ENCODE assay signal across 15 cellular contexts in genomic region chr7:108581655-108582491, GRCh38. TPM values are rescaled to one million over a fixed set of nuclear protein-coding genes. Genes with fewer than 3 reads are reported as not detected.
DNase-seq lines count a peak whose midpoint lies in the region; FAIRE-seq and TF ChIP-seq lines count a peak whose summit lies in the region.
"Had no signal": no experiment of that assay in that cellular context is flagged by ENCODE, and none has a peak within 500 bp of the region (broad histone marks: within the 10 kb centered on the region; RNA-seq: fewer than 3 reads in every experiment).

No MANE protein-coding gene starts in this region.

- no CpG with 5 or more reads among the region's 4 CpGs for WGBS in mesodermal cell (ENCODE audit: insufficient coverage in 2 of 2), 2 experiments

- H3K27me3 ChIP-seq in HUES48 (ENCODE audit: control insufficient read depth, insufficient read depth, low read length), result no peaks in the 10 kb centered on the region
- H3K27me3 ChIP-seq: BE2C had no signal

- no peak for TF ChIP-seq POLR2A in H54 (IDR thresholded peaks at IDR 0.05; ENCODE audit: low read depth, low read length)

- intact Hi-C loops in head of caudate nucleus (cut with DNase I), result no loop called here

- no peak for TF ChIP-seq CTCF in choroid plexus epithelial cell (conservative IDR thresholded peaks at IDR 0.05; ENCODE audit: low read depth, low read length)

- DNase-seq in AG08396 (ENCODE audit: low spot score), result peak; percentile 26
- peak; percentile 52 for DNase-seq in choroid plexus epithelial cell (ENCODE audit: low read depth)
- DNase-seq in head of caudate nucleus, result no peak
- DNase-seq in cerebellum (ENCODE audit: low spot score), result no peak
- no peak for DNase-seq in H54 (ENCODE audit: insufficient read length, low spot score)
- no peak for DNase-seq in NCI-H69 (lab: John Stamatoyannopoulos, UW)
- DNase-seq: activated CD4-positive, alpha-beta T cell treated with anti-CD3 and anti-CD28 coated beads, Interleukin-2, amount 50 U/mL, for 1 hour; activated gamma-delta T cell treated with Interleukin-2 at 50 U/mL for 16 hours; BE2C; central memory CD4-positive, alpha-beta T cell; left cardiac atrium; NCI-H2171; T-helper 2 cell had no signal

- H3K4me3 ChIP-seq in HUES48 (ENCODE audit: low read depth, low read length) (peak overlapping the region; percentile 34; the same call in 1 of the 2 replicates), choroid plexus epithelial cell (ENCODE audit: low read depth, low read length) (no peak overlapping the region), mesodermal cell (ENCODE audit: extremely low read depth, insufficient read depth, low read length, poor library complexity, severe bottlenecking) (no peak overlapping the region)

- H3K27ac ChIP-seq in HUES48 (ENCODE audit: low read depth, low read length) (peak overlapping the region; percentile 81), mesodermal cell (ENCODE audit: low read depth, low read length, severe bottlenecking) (peak overlapping the region; percentile 25)

- no peak for FAIRE-seq in H54 (lab: Jason Lieb, UNC)

- no peak overlapping the region; the same call in 1 of the 2 replicates for H3K9ac ChIP-seq in HUES48 (ENCODE audit: low read depth, low read length)

- H3K4me1 ChIP-seq in HUES48 (ENCODE audit: control insufficient read depth, insufficient read depth, low read length), result peaks cover 16% of the 10 kb centered on the region
- no peaks in the 10 kb centered on the region for H3K4me1 ChIP-seq in mesodermal cell (ENCODE audit: control insufficient read depth, insufficient read depth, low read length, poor library complexity, severe bottlenecking)
- H3K4me1 ChIP-seq: BE2C had no signal

- 0 out of 2 replicates have a peak, but pooled peaks cover 4% of the 10 kb centered on the region for H3K36me3 ChIP-seq in HUES48 (ENCODE audit: control insufficient read depth, insufficient read depth, low read length)
- H3K36me3 ChIP-seq in mesodermal cell (ENCODE audit: control insufficient read depth, insufficient read depth, low read length), result peaks cover 18% of the 10 kb centered on the region
- H3K36me3 ChIP-seq: BE2C had no signal

- peaks cover 10% of the 10 kb centered on the region; the same call in 1 of the 2 replicates for H3K9me3 ChIP-seq in HUES48 (ENCODE audit: control insufficient read depth, insufficient read depth, low read length)
- H3K9me3 ChIP-seq in mesodermal cell (ENCODE audit: control insufficient read depth, low read length), result no peaks in the 10 kb centered on the region
- H3K9me3 ChIP-seq: BE2C had no signal

RNA-seq across cellular contexts. Expression of gene DNAJB9, which starts 12.2 kb away (rescaled TPM):
- polyA plus RNA-seq in mesodermal cell (2013, experiment 1 of 2), result 19.6 TPM
- polyA plus RNA-seq in mesodermal cell (2013, experiment 2 of 2), result 24.4 TPM
- total RNA-seq in cerebellum, result 28.0 TPM

RNA-seq across cellular contexts. Expression of gene THAP5, which starts 12.4 kb away (rescaled TPM):
- polyA plus RNA-seq in mesodermal cell (2013, experiment 1 of 2), result 19.2 TPM
- 25.0 TPM for polyA plus RNA-seq in mesodermal cell (2013, experiment 2 of 2)
- 34.8 TPM for total RNA-seq in cerebellum

RNA-seq across cellular contexts. Expression of gene PNPLA8, which starts 55.9 kb away (rescaled TPM):
- polyA plus RNA-seq in mesodermal cell (2013, experiment 1 of 2), result 21.5 TPM
- 23.9 TPM for polyA plus RNA-seq in mesodermal cell (2013, experiment 2 of 2)
- 49.3 TPM for total RNA-seq in cerebellum

Comparison
In these comparisons a context has a peak if more than half of its experiments do, and no peak if none do; other contexts are left out.
1. DNase-seq: peak in AG08396 (single experiment) and choroid plexus epithelial cell (single experiment); none in head of caudate nucleus (0 of 42), cerebellum (single experiment), H54 (single experiment) and NCI-H69 (single experiment).